16 cellular contexts compared by ENCODE assay signal in the genomic region with DNA sequence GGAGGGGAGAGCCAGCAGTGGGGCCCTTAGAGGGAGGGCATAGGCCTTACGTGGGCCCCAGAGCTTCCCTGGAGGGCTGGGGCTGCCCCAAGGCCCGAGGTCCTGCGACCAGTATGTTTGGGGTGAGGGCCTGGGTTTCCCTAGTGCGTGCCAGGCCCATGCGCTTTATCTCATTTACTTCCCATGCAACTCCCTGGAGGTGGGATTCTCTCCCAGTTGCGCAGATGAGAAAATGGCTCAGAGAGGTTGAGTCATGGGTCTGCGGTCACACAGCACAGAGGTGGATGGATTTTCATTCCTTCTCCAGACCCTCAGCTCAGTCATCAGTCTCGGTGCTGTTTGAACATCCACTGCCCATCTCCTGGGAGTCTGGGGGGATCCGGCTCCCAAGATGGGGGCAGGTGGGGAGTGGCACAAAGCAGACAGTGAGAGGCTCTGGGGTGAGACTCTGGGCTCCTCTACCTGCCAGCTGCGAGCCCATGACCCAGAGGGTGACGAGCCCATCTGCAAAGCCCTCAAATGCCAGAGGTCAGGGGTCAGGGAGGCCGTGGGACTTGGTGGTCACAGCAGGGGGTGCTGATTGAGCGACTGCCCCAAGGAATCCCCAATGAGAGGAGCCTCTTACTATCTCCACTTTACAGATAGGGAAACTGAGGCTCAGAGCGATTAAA.
DNase-seq lines count a peak whose midpoint lies in the region; ATAC-seq and TF ChIP-seq lines count a peak whose summit lies in the region.
"Had no signal": no experiment of that assay in that cellular context is flagged by ENCODE, and none has a peak within 500 bp of the region (broad histone marks: within the 10 kb centered on the region; RNA-seq: fewer than 3 reads in every experiment).

No MANE protein-coding gene starts in this region.

- H3K14ac ChIP-seq in neuronal stem cell (ENCODE audit: low read length) = peak overlapping the region; percentile 61

- H3K4me3 ChIP-seq in neuronal stem cell (ENCODE audit: low read length in 2 of 2) = no peak overlapping the region
- no peak overlapping the region for H3K4me3 ChIP-seq in aorta (ENCODE audit: low read length in 2 of 2)
- H3K4me3 ChIP-seq: BLaER1 treated with 17β-estradiol and CSF1 and Interleukin-3, amounts not matched to agents 10 nM and 100 nM; SJCRH30 had no signal

- no peaks in the 10 kb centered on the region for H3K79me1 ChIP-seq in neuronal stem cell (ENCODE audit: low read depth, low read length)

- no peak overlapping the region for H2BK5ac ChIP-seq in neuronal stem cell (ENCODE audit: low read length)

- TF ChIP-seq CTCF in WTC11 (IDR thresholded peaks at IDR 0.05) = no peak

- no peak overlapping the region for H4K8ac ChIP-seq in neuronal stem cell (ENCODE audit: low read depth, low read length)

- peaks cover 5% of the 10 kb centered on the region for H3K4me1 Mint-ChIP-seq in WTC11

- no peak overlapping the region for H2BK12ac ChIP-seq in neuronal stem cell (ENCODE audit: low read length)

- H3K27ac Mint-ChIP-seq in WTC11 = no peak overlapping the region

- H2AK5ac ChIP-seq in neuronal stem cell (ENCODE audit: low read depth, low read length) = peak overlapping the region; percentile 30

- no peak overlapping the region for H3K4me3 Mint-ChIP-seq in WTC11

- H3K9me3 ChIP-seq in neuronal stem cell (replicated peaks in 1 of 2; ENCODE audit: control insufficient read depth in 2 of 2, insufficient read depth in 1 of 2, low read depth in 1 of 2, low read length in 2 of 2) (peaks cover 0 to 1% of the 10 kb centered on the region in 2 donors), aorta (ENCODE audit: control insufficient read depth, low read length) (no peaks in the 10 kb centered on the region)
- H3K9me3 ChIP-seq: BLaER1 treated with 17β-estradiol and CSF1 and Interleukin-3, amounts not matched to agents 10 nM and 100 nM; SJCRH30 had no signal

- peak overlapping the region; percentile 84 for H3K18ac ChIP-seq in neuronal stem cell (ENCODE audit: low read length)

- no peaks in the 10 kb centered on the region for H3K27me3 ChIP-seq in neuronal stem cell (ENCODE audit: control insufficient read depth in 3 of 3, insufficient read depth in 3 of 3, low read depth in 1 of 3, low read length in 3 of 3)
- H3K27me3 ChIP-seq in aorta (ENCODE audit: control insufficient read depth in 1 of 2, insufficient read depth in 2 of 2, low read length in 1 of 2) = no peaks in the 10 kb centered on the region
- H3K27me3 ChIP-seq: BLaER1 treated with 17β-estradiol and CSF1 and Interleukin-3, amounts not matched to agents 10 nM and 100 nM; SJCRH30 had no signal

- no peak overlapping the region for H2BK120ac ChIP-seq in neuronal stem cell (ENCODE audit: low read depth, low read length)

- H2AFZ ChIP-seq in neuronal stem cell (ENCODE audit: low read length) = no peak overlapping the region

- no CpG with 5 or more reads among the region's 14 CpGs for WGBS in neuronal stem cell (ENCODE audit: extremely low coverage in 2 of 2, insufficient read length in 2 of 2, insufficient replicate concordance in 1 of 2), 2 donors
- WGBS in aorta, 2 donors = 85% methylated on average over 14 of the region's 14 CpGs

- no peaks in the 10 kb centered on the region for H3K27me3 Mint-ChIP-seq in WTC11 (ENCODE audit: low read depth)

- H4K91ac ChIP-seq in neuronal stem cell (ENCODE audit: low read depth, low read length, poor library complexity) = no peak overlapping the region

- H3K4me1 ChIP-seq in neuronal stem cell (ENCODE audit: control insufficient read depth in 2 of 2, insufficient read depth in 1 of 2, low read depth in 1 of 2, low read length in 2 of 2) (peaks cover 9% of the 10 kb centered on the region in 2 donors), aorta (ENCODE audit: control insufficient read depth in 1 of 2, insufficient read depth in 2 of 2, low read length in 2 of 2) (no peaks in the 10 kb centered on the region)
- H3K4me1 ChIP-seq: SJCRH30 had no signal

- no peak overlapping the region for H3K9ac ChIP-seq in neuronal stem cell (ENCODE audit: low read depth, low read length, poor library complexity)
- H3K9ac ChIP-seq: BLaER1 treated with 17β-estradiol and CSF1 and Interleukin-3, amounts not matched to agents 10 nM and 100 nM had no signal

- no peaks in the 10 kb centered on the region for H3K36me3 Mint-ChIP-seq in WTC11

- no peak overlapping the region for H3K4me2 ChIP-seq in neuronal stem cell (ENCODE audit: insufficient read depth, low read length, poor library complexity, severe bottlenecking)
- H3K4me2 ChIP-seq: BLaER1 treated with 17β-estradiol and CSF1 and Interleukin-3, amounts not matched to agents 10 nM and 100 nM had no signal

- H3K23ac ChIP-seq in neuronal stem cell (ENCODE audit: low read depth, low read length, poor library complexity) = no peak overlapping the region

- POLR2A ChIA-PET in WTC11 (lab: Charles Lee) = no interaction called here

- no peaks in the 10 kb centered on the region for H3K9me3 Mint-ChIP-seq in WTC11

- DNase-seq in Right ventricle myocardium superior (peak; percentile 8), left cardiac atrium (no peak), WTC11 (ENCODE audit: low spot score) (peak; percentile 7), neuronal stem cell (ENCODE audit: low spot score) (no peak), aorta (peak; percentile 13 to 39), 8988T (no peak)
- no peak for DNase-seq in stimulated activated CD4-positive, alpha-beta T cell treated with anti-CD3 and anti-CD28 coated beads, Interleukin-4, amount 100 ng/mL, for 1 hour
- DNase-seq: GF-D8, MV-4-11, NCI-H1417, NCI-H187 treated with DMSO at 0.1 percent for 48 hours, OCI-M1 had no signal

- H3K27ac ChIP-seq in neuronal stem cell (replicated peaks; ENCODE audit: low read length) (no peak overlapping the region), aorta (ENCODE audit: low read depth in 1 of 2, low read length in 2 of 2) (no peak overlapping the region)
- H3K27ac ChIP-seq: BLaER1 treated with 17β-estradiol and CSF1 and Interleukin-3, amounts not matched to agents 10 nM and 100 nM; RWPE1; SJCRH30 had no signal

- ATAC-seq in Right ventricle myocardium superior (ENCODE audit: poor library complexity) (no peak), left cardiac atrium (no peak), WTC11 (no peak), aorta (ENCODE audit: low FRiP score) (no peak), HG02763 (IDR thresholded peaks at IDR 0.05; ENCODE audit: unreplicated experiment) (no peak)

- H2BK15ac ChIP-seq in neuronal stem cell (ENCODE audit: low read length) = peak overlapping the region; percentile 43

- intact Hi-C loops in Right ventricle myocardium superior (cut with DNase I) (loop anchor here (10.0 kb wide), 1 partner anchor 202 kb away; no protein-coding TSS in a partner anchor), left cardiac atrium (cut with DNase I) (no loop called here), aorta (cut with DNase I) (no loop called here)

- no peak overlapping the region for H3K4ac ChIP-seq in neuronal stem cell (ENCODE audit: low read length)

- CTCF ChIA-PET in WTC11 (lab: Charles Lee) = interaction anchor here (0.6 kb wide), 1 partner anchor 200 kb away, joined by 3 read pairs; no protein-coding TSS in a partner anchor

- H3K36me3 ChIP-seq in neuronal stem cell (replicated peaks in 1 of 2; ENCODE audit: control insufficient read depth in 2 of 2, insufficient read depth in 2 of 2, low read length in 2 of 2) (peaks cover 0 to 1% of the 10 kb centered on the region in 2 donors), aorta (ENCODE audit: control insufficient read depth in 1 of 2, insufficient read depth in 2 of 2, low read length in 1 of 2) (peaks cover 0 to 3% of the 10 kb centered on the region in 2 donors)
- H3K36me3 ChIP-seq: SJCRH30 had no signal

TF ChIP-seq in WTC11, 78 proteins besides CTCF, POLR2A, EP300 and RAD21 (continues in another document):
- TF ChIP-seq EMX1 (CRISPR knock-in tag; IDR thresholded peaks at IDR 0.05) (no peak), ATF1 (CRISPR knock-in tag; IDR thresholded peaks at IDR 0.05) (no peak), SMAD4 (CRISPR knock-in tag; IDR thresholded peaks at IDR 0.05) (no peak), MXD4 (CRISPR knock-in tag; IDR thresholded peaks at IDR 0.05; ENCODE audit: borderline replicate concordance) (no peak), JAZF1 (CRISPR knock-in tag; IDR thresholded peaks at IDR 0.05) (no peak), TEAD4 (CRISPR knock-in tag; IDR thresholded peaks at IDR 0.05) (no peak), NFE2L1 (CRISPR knock-in tag; IDR thresholded peaks at IDR 0.05) (no peak)
- TF ChIP-seq, protein P1, sequence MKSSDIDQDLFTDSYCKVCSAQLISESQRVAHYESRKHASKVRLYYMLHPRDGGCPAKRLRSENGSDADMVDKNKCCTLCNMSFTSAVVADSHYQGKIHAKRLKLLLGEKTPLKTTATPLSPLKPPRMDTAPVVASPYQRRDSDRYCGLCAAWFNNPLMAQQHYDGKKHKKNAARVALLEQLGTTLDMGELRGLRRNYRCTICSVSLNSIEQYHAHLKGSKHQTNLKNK (CRISPR knock-in tag; IDR thresholded peaks at IDR 0.05) = no peak
- TF ChIP-seq, protein P2, sequence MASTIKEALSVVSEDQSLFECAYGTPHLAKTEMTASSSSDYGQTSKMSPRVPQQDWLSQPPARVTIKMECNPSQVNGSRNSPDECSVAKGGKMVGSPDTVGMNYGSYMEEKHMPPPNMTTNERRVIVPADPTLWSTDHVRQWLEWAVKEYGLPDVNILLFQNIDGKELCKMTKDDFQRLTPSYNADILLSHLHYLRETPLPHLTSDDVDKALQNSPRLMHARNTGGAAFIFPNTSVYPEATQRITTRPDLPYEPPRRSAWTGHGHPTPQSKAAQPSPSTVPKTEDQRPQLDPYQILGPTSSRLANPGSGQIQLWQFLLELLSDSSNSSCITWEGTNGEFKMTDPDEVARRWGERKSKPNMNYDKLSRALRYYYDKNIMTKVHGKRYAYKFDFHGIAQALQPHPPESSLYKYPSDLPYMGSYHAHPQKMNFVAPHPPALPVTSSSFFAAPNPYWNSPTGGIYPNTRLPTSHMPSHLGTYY (CRISPR knock-in tag; IDR thresholded peaks at IDR 0.05) = no peak
- TF ChIP-seq, protein P3, sequence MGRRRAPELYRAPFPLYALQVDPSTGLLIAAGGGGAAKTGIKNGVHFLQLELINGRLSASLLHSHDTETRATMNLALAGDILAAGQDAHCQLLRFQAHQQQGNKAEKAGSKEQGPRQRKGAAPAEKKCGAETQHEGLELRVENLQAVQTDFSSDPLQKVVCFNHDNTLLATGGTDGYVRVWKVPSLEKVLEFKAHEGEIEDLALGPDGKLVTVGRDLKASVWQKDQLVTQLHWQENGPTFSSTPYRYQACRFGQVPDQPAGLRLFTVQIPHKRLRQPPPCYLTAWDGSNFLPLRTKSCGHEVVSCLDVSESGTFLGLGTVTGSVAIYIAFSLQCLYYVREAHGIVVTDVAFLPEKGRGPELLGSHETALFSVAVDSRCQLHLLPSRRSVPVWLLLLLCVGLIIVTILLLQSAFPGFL (CRISPR knock-in tag; IDR thresholded peaks at IDR 0.05; ENCODE audit: borderline replicate concordance) = no peak
- TF ChIP-seq, protein P4, sequence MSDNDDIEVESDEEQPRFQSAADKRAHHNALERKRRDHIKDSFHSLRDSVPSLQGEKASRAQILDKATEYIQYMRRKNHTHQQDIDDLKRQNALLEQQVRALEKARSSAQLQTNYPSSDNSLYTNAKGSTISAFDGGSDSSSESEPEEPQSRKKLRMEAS (CRISPR knock-in tag; IDR thresholded peaks at IDR 0.05) = no peak

Comparison
In these comparisons a context has a peak if more than half of its experiments do, and no peak if none do; other contexts are left out.
1. DNase-seq: peak in Right ventricle myocardium superior (single experiment), WTC11 (single experiment) and aorta (2 of 2); none in left cardiac atrium (single experiment), neuronal stem cell (single experiment), 8988T (single experiment) and stimulated activated CD4-positive, alpha-beta T cell treated with anti-CD3 and anti-CD28 coated beads, Interleukin-4, amount 100 ng/mL, for 1 hour (single experiment).